14 cellular contexts compared by ENCODE assay signal in genomic region chr10:76444034-76444800, GRCh38.
A peak's percentile ranks its signal among the peaks of the same experiment; 100 is the strongest.
DNase-seq lines count a peak whose midpoint lies in the region; ATAC-seq and TF ChIP-seq lines count a peak whose summit lies in the region.
"Had no signal": no experiment of that assay in that cellular context is flagged by ENCODE, and none has a peak within 500 bp of the region (broad histone marks: within the 10 kb centered on the region; RNA-seq: fewer than 3 reads in every experiment).

No MANE protein-coding gene starts in this region.

- no peak for TF ChIP-seq POLR2A in sigmoid colon (IDR thresholded peaks at IDR 0.05)

- CTCF ChIA-PET in A673 (lab: Charles Lee) = no interaction called here

- peak in 1 of 4 donors; percentile 50 for TF ChIP-seq EP300 in sigmoid colon (IDR thresholded peaks at IDR 0.05)

- DNase-seq in Ammon's horn (ENCODE audit: low spot score) (peak; percentile 31), choroid plexus epithelial cell (ENCODE audit: low read depth) (peak; percentile 38), right cardiac atrium (peak in 2 of 3 donors; percentile 59 to 73), sigmoid colon (peak; percentile 91), GOT3 (lab: John Stamatoyannopoulos, UW) (no peak), A673 (ENCODE audit: low spot score) (no peak), NCI-H1105 treated with DMSO at 0.1 percent for 48 hours (lab: John Stamatoyannopoulos, UW) (no peak)
- DNase-seq: activated CD4-positive, alpha-beta memory T cell treated with anti-CD3 and anti-CD28 coated beads for 36 hours; NCI-H1436; stimulated activated CD4-positive, alpha-beta T cell treated with anti-CD3 and anti-CD28 coated beads, Interleukin-12 subunit alpha, Interleukin-12 subunit beta, amount 100 ng/mL, for 4 hours had no signal

- H3K27me3 ChIP-seq in right cardiac atrium (ENCODE audit: control insufficient read depth, insufficient read depth) (no peaks in the 10 kb centered on the region), sigmoid colon (no peaks in the 10 kb centered on the region), A673 (replicated peaks; ENCODE audit: insufficient read depth, low read depth, low read length, poor library complexity) (peaks cover 4% of the 10 kb centered on the region)

- WGBS in right cardiac atrium = 61% methylated on average over 6 of the region's 6 CpGs
- WGBS in sigmoid colon, 2 donors = 71 to 80% methylated on average over 6 of the region's 6 CpGs

- no peak overlapping the region for H3K4me3 ChIP-seq in choroid plexus epithelial cell (ENCODE audit: low read depth, low read length)
- no peak overlapping the region for H3K4me3 ChIP-seq in right cardiac atrium (ENCODE audit: low read length)
- H3K4me3 ChIP-seq in sigmoid colon = no peak overlapping the region
- H3K4me3 ChIP-seq in A673 (ENCODE audit: low read depth, low read length, poor library complexity, severe bottlenecking) = no peak overlapping the region
- H3K4me3 ChIP-seq: GM12878, SK-N-MC had no signal

- H3K27ac ChIP-seq in right cardiac atrium (ENCODE audit: low read length) (peak overlapping the region; percentile 89), sigmoid colon (peak overlapping the region; percentile 40 to 61 (median 56)), A673 (ENCODE audit: low read depth, low read length, poor library complexity, severe bottlenecking) (no peak overlapping the region)
- H3K27ac ChIP-seq: SK-N-MC had no signal

- ATAC-seq in right cardiac atrium = peak; percentile 95 to 97
- ATAC-seq in GM21423 (IDR thresholded peaks at IDR 0.05; ENCODE audit: unreplicated experiment) = no peak
- ATAC-seq: esophagus mucosa, GM12878 had no signal

- H3K9me3 ChIP-seq in right cardiac atrium (ENCODE audit: control insufficient read depth, low read length) = no peaks in the 10 kb centered on the region
- no peaks in the 10 kb centered on the region for H3K9me3 ChIP-seq in sigmoid colon
- no peaks in the 10 kb centered on the region for H3K9me3 ChIP-seq in A673 (ENCODE audit: low read depth, low read length, poor library complexity, severe bottlenecking)

- H3K36me3 ChIP-seq in sigmoid colon (no peaks in the 10 kb centered on the region), A673 (ENCODE audit: insufficient read depth, low read length, poor library complexity, severe bottlenecking) (no peaks in the 10 kb centered on the region)

- TF ChIP-seq CTCF in choroid plexus epithelial cell (conservative IDR thresholded peaks at IDR 0.05; ENCODE audit: low read depth, low read length) = no peak
- TF ChIP-seq CTCF in sigmoid colon (IDR thresholded peaks at IDR 0.05) = no peak
- TF ChIP-seq CTCF in A673 (conservative IDR thresholded peaks at IDR 0.05; ENCODE audit: low read depth, low read length) = no peak

- intact Hi-C loops in right cardiac atrium (cut with DNase I) = no loop called here
- intact Hi-C loops in sigmoid colon (cut with DNase I) = no loop called here
- intact Hi-C loops in A673 (cut with micrococcal nuclease; ENCODE audit: unreplicated experiment) = no loop called here

- H3K4me1 ChIP-seq in right cardiac atrium (ENCODE audit: control insufficient read depth, insufficient read depth, low read length) (peaks cover 6% of the 10 kb centered on the region), sigmoid colon (peaks cover 0 to 29% (median 16%) of the 10 kb centered on the region in 4 donors), A673 (ENCODE audit: insufficient read depth, low read length, poor library complexity, severe bottlenecking) (no peaks in the 10 kb centered on the region)

- POLR2A ChIA-PET in A673 (lab: Charles Lee; ENCODE audit: low non-redundant PET) = no interaction called here

- BruUV-seq in A673 (replicated peaks; lab: Mats Ljungman, UMichigan) = no TSS peak

Comparison
In these comparisons a context has a peak if more than half of its experiments do, and no peak if none do; other contexts are left out.
1. DNase-seq: peak in Ammon's horn (single experiment), choroid plexus epithelial cell (single experiment), right cardiac atrium (2 of 3) and sigmoid colon (single experiment); none in GOT3 (single experiment), A673 (single experiment) and NCI-H1105 treated with DMSO at 0.1 percent for 48 hours (single experiment).